1 cellular context compared by ENCODE assay signal in the genomic region with DNA sequence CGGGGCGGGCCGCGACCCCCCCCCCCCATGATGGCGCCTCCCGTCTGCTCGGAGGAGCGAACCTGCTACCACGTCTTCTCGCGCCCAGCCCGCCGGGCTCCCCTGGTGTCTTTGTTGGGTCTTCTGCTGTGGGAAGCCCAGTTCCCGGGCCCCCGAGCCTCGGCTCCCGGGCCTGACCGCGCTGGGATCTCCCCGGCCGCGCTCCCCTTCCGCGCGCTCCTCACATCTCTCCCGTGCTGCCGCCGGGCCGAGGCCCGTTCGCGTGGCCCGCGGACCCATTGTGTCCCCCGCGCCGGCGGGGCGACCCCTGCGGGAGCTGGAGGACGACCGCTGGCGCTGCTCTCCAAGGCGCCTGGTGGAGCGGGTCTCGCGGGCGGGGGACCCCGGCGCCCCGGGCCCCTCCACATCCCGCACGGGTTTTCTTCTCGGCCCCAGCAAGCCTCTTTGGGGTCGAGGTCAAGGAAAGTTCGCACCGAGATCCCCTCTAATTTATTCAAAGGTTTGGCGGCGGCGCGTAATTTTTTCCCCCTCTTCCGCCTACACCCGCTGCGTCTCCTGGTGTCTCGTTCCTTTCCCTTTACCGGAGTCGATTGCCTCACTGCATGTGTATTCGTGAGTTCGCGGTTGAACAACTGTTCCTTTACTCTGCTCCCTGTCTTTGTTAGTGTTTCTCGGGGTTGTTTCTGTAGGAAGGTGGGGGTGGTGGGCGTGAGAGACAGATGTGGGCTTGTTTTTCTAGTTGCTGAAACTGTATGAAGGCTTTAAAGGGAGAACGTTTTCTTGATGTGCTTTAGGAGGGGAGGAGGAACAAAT.
TF ChIP-seq lines count a peak whose summit lies in the region.

No MANE protein-coding gene starts in this region.

TF ChIP-seq in WTC11, 78 proteins besides CTCF, POLR2A, EP300 and RAD21 (continued from another document):
- TF ChIP-seq FOXK1 (CRISPR knock-in tag; IDR thresholded peaks at IDR 0.05) (peak; percentile 18; the same call in 1 of the 2 replicates), MXD4 (CRISPR knock-in tag; IDR thresholded peaks at IDR 0.05; ENCODE audit: borderline replicate concordance) (no peak), KAT7 (CRISPR knock-in tag; IDR thresholded peaks at IDR 0.05; ENCODE audit: borderline replicate concordance) (0 out of 2 replicates have a peak, but pooled peaks have one; percentile 18), ZNF317 (CRISPR knock-in tag; IDR thresholded peaks at IDR 0.05; ENCODE audit: borderline replicate concordance, low read depth) (no peak), NR1H2 (CRISPR knock-in tag; IDR thresholded peaks at IDR 0.05) (no peak), GRHL2 (CRISPR knock-in tag; IDR thresholded peaks at IDR 0.05; ENCODE audit: insufficient replicate concordance, severe bottlenecking) (no peak), ATF1 (CRISPR knock-in tag; IDR thresholded peaks at IDR 0.05) (no peak), RORB (CRISPR knock-in tag; IDR thresholded peaks at IDR 0.05) (no peak)
- TF ChIP-seq, protein P1, sequence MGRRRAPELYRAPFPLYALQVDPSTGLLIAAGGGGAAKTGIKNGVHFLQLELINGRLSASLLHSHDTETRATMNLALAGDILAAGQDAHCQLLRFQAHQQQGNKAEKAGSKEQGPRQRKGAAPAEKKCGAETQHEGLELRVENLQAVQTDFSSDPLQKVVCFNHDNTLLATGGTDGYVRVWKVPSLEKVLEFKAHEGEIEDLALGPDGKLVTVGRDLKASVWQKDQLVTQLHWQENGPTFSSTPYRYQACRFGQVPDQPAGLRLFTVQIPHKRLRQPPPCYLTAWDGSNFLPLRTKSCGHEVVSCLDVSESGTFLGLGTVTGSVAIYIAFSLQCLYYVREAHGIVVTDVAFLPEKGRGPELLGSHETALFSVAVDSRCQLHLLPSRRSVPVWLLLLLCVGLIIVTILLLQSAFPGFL (CRISPR knock-in tag; IDR thresholded peaks at IDR 0.05; ENCODE audit: borderline replicate concordance): no peak
- TF ChIP-seq, protein P2, sequence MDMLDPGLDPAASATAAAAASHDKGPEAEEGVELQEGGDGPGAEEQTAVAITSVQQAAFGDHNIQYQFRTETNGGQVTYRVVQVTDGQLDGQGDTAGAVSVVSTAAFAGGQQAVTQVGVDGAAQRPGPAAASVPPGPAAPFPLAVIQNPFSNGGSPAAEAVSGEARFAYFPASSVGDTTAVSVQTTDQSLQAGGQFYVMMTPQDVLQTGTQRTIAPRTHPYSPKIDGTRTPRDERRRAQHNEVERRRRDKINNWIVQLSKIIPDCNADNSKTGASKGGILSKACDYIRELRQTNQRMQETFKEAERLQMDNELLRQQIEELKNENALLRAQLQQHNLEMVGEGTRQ (CRISPR knock-in tag; IDR thresholded peaks at IDR 0.05): no peak
- TF ChIP-seq, protein P3, sequence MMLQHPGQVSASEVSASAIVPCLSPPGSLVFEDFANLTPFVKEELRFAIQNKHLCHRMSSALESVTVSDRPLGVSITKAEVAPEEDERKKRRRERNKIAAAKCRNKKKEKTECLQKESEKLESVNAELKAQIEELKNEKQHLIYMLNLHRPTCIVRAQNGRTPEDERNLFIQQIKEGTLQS (CRISPR knock-in tag; conservative IDR thresholded peaks at IDR 0.05): no peak
- TF ChIP-seq, protein P4, sequence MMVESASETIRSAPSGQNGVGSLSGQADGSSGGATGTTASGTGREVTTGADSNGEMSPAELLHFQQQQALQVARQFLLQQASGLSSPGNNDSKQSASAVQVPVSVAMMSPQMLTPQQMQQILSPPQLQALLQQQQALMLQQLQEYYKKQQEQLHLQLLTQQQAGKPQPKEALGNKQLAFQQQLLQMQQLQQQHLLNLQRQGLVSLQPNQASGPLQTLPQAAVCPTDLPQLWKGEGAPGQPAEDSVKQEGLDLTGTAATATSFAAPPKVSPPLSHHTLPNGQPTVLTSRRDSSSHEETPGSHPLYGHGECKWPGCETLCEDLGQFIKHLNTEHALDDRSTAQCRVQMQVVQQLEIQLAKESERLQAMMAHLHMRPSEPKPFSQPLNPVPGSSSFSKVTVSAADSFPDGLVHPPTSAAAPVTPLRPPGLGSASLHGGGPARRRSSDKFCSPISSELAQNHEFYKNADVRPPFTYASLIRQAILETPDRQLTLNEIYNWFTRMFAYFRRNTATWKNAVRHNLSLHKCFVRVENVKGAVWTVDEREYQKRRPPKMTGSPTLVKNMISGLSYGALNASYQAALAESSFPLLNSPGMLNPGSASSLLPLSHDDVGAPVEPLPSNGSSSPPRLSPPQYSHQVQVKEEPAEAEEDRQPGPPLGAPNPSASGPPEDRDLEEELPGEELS (CRISPR knock-in tag; IDR thresholded peaks at IDR 0.05): peak; percentile 53; the same call in 1 of the 2 replicates
- TF ChIP-seq, protein P5, sequence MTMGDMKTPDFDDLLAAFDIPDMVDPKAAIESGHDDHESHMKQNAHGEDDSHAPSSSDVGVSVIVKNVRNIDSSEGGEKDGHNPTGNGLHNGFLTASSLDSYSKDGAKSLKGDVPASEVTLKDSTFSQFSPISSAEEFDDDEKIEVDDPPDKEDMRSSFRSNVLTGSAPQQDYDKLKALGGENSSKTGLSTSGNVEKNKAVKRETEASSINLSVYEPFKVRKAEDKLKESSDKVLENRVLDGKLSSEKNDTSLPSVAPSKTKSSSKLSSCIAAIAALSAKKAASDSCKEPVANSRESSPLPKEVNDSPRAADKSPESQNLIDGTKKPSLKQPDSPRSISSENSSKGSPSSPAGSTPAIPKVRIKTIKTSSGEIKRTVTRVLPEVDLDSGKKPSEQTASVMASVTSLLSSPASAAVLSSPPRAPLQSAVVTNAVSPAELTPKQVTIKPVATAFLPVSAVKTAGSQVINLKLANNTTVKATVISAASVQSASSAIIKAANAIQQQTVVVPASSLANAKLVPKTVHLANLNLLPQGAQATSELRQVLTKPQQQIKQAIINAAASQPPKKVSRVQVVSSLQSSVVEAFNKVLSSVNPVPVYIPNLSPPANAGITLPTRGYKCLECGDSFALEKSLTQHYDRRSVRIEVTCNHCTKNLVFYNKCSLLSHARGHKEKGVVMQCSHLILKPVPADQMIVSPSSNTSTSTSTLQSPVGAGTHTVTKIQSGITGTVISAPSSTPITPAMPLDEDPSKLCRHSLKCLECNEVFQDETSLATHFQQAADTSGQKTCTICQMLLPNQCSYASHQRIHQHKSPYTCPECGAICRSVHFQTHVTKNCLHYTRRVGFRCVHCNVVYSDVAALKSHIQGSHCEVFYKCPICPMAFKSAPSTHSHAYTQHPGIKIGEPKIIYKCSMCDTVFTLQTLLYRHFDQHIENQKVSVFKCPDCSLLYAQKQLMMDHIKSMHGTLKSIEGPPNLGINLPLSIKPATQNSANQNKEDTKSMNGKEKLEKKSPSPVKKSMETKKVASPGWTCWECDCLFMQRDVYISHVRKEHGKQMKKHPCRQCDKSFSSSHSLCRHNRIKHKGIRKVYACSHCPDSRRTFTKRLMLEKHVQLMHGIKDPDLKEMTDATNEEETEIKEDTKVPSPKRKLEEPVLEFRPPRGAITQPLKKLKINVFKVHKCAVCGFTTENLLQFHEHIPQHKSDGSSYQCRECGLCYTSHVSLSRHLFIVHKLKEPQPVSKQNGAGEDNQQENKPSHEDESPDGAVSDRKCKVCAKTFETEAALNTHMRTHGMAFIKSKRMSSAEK (CRISPR knock-in tag; IDR thresholded peaks at IDR 0.05; ENCODE audit: borderline replicate concordance): no peak
- TF ChIP-seq, protein P6, sequence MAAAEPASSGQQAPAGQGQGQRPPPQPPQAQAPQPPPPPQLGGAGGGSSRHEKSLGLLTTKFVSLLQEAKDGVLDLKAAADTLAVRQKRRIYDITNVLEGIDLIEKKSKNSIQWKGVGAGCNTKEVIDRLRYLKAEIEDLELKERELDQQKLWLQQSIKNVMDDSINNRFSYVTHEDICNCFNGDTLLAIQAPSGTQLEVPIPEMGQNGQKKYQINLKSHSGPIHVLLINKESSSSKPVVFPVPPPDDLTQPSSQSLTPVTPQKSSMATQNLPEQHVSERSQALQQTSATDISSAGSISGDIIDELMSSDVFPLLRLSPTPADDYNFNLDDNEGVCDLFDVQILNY (CRISPR knock-in tag; IDR thresholded peaks at IDR 0.05): 0 out of 2 replicates have a peak, but pooled peaks have one; percentile 34
- TF ChIP-seq, protein P7, sequence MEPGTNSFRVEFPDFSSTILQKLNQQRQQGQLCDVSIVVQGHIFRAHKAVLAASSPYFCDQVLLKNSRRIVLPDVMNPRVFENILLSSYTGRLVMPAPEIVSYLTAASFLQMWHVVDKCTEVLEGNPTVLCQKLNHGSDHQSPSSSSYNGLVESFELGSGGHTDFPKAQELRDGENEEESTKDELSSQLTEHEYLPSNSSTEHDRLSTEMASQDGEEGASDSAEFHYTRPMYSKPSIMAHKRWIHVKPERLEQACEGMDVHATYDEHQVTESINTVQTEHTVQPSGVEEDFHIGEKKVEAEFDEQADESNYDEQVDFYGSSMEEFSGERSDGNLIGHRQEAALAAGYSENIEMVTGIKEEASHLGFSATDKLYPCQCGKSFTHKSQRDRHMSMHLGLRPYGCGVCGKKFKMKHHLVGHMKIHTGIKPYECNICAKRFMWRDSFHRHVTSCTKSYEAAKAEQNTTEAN (CRISPR knock-in tag; IDR thresholded peaks at IDR 0.05): no peak
- TF ChIP-seq, protein P8, sequence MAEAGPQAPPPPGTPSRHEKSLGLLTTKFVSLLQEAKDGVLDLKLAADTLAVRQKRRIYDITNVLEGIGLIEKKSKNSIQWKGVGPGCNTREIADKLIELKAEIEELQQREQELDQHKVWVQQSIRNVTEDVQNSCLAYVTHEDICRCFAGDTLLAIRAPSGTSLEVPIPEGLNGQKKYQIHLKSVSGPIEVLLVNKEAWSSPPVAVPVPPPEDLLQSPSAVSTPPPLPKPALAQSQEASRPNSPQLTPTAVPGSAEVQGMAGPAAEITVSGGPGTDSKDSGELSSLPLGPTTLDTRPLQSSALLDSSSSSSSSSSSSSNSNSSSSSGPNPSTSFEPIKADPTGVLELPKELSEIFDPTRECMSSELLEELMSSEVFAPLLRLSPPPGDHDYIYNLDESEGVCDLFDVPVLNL (CRISPR knock-in tag; IDR thresholded peaks at IDR 0.05; ENCODE audit: borderline replicate concordance, low read depth): no peak
